ENCODE assay signal across 23 cellular contexts in the genomic region with DNA sequence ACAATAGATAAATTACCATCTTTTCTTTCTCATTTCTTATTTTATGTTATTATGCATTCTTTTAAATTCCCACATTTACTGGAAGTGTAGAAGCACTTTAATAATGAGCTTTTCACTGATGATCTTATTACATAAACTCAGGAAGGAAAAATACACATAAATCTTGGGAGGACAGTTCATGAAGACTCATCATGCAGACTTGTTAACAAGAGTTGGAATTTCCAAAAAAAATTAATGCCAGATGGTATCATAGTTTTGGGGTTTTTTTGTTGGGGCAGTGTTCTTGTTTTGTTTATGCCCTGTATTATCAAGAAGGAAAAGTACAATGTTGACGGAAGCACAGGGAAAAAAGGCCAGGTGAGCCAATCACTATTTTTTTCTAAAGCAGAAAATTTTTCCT. TPM values are rescaled to one million over a fixed set of nuclear protein-coding genes. Genes with fewer than 3 reads are reported as not detected.
DNase-seq lines count a peak whose midpoint lies in the region; ATAC-seq, FAIRE-seq and TF ChIP-seq lines count a peak whose summit lies in the region.
"Had no signal": no experiment of that assay in that cellular context is flagged by ENCODE, and none has a peak within 500 bp of the region (broad histone marks: within the 10 kb centered on the region; RNA-seq: fewer than 3 reads in every experiment).

No MANE protein-coding gene starts in this region.

- H3K79me2 ChIP-seq in astrocyte (ENCODE audit: insufficient read depth, low read length) (no peaks in the 10 kb centered on the region), keratinocyte (ENCODE audit: control insufficient read depth, insufficient read depth, low read length) (peaks cover 5% of the 10 kb centered on the region), PC-9 (ENCODE audit: low read depth) (no peaks in the 10 kb centered on the region)

- H3K27ac ChIP-seq in astrocyte (ENCODE audit: low read depth, low read length) (no peak overlapping the region), keratinocyte (ENCODE audit: control insufficient read depth, insufficient read depth, low read length) (peak overlapping the region; percentile 16), PC-9 (no peak overlapping the region)
- H3K27ac ChIP-seq: ascending aorta, esophagus muscularis mucosa, left lung, psoas muscle had no signal

- H3K36me3 ChIP-seq in astrocyte (ENCODE audit: insufficient read depth, low read length) (peaks cover 19% of the 10 kb centered on the region), keratinocyte (ENCODE audit: control insufficient read depth in 2 of 2, extremely low read depth in 1 of 2, insufficient read depth in 2 of 2, low read length in 2 of 2) (peaks cover 13 to 17% of the 10 kb centered on the region in 2 experiments), PC-9 (ENCODE audit: low read depth) (peaks cover 17% of the 10 kb centered on the region; the same call in 1 of the 2 replicates)

- peak; percentile 1 for DNase-seq in AG09319 (ENCODE audit: extremely low read depth, low read depth)
- peak; percentile 37 for DNase-seq in GM04503 (ENCODE audit: low read depth)
- peak; percentile 8 for DNase-seq in astrocyte (ENCODE audit: low read depth)
- DNase-seq in keratinocyte (ENCODE audit: low read depth, low spot score): no peak
- DNase-seq in medulla oblongata (ENCODE audit: extremely low spot score): no peak
- DNase-seq in PC-9: no peak
- DNase-seq in activated CD8-positive, alpha-beta memory T cell treated with anti-CD3 and anti-CD28 coated beads, Interleukin-2, amount 50 U/mL, for 4 hours: no peak
- DNase-seq: activated CD4-positive, CD25-positive, alpha-beta regulatory T cell treated with anti-CD3 and anti-CD28 coated beads, Interleukin-2, amount 50 U/mL, for 72 hours; activated naive CD4-positive, alpha-beta T cell treated with anti-CD3 and anti-CD28 coated beads, Interleukin-2, amount 10 ng/mL, durations not matched to agents 7 days and 5 days; activated T-cell treated with anti-CD3 and anti-CD28 coated beads, Interleukin-2, amount 50 U/mL, for 24 hours; CD8-positive, alpha-beta T cell; DMS153; effector CD4-positive, alpha-beta T cell; GDM1; left lung; NCI-H1694; NCI-H748 treated with DMSO at 0.1 percent for 48 hours; psoas muscle had no signal

- H3K4me1 ChIP-seq in astrocyte (ENCODE audit: insufficient read depth, low read length) (no peaks in the 10 kb centered on the region), keratinocyte (ENCODE audit: control insufficient read depth, extremely low read depth, insufficient read depth, low read length) (peaks cover 28% of the 10 kb centered on the region), PC-9 (replicated peaks; ENCODE audit: insufficient read depth) (no peaks in the 10 kb centered on the region)
- H3K4me1 ChIP-seq: ascending aorta, esophagus muscularis mucosa had no signal

- H3K4me2 ChIP-seq in astrocyte (ENCODE audit: low read length) (no peak overlapping the region), keratinocyte (ENCODE audit: control insufficient read depth, extremely low read depth, insufficient read depth, low read depth, low read length) (no peak overlapping the region), PC-9 (no peak overlapping the region)

- POLR2A ChIA-PET in PC-9 (lab: Charles Lee; ENCODE audit: unreplicated experiment): no interaction called here

- TF ChIP-seq CTCF in AG09319 (IDR thresholded peaks at IDR 0.05; ENCODE audit: low read depth, low read length) (no peak), astrocyte (IDR thresholded peaks at IDR 0.05; ENCODE audit: insufficient read depth, low read depth, low read length) (no peak), keratinocyte (optimal IDR thresholded peaks at IDR 0.05 in 1 of 3, IDR thresholded peaks at IDR 0.05 in 1 of 3, conservative IDR thresholded peaks at IDR 0.05 in 1 of 3; ENCODE audit: extremely low read depth in 1 of 3, insufficient read depth in 2 of 3, low read length in 3 of 3) (no peak), PC-9 (conservative IDR thresholded peaks at IDR 0.05) (no peak)

- peak overlapping the region; percentile 81 for H3K27ac Mint-ChIP-seq in astrocyte (ENCODE audit: unreplicated experiment)
- H3K27ac Mint-ChIP-seq: activated naive CD4-positive, alpha-beta T cell treated with anti-CD3 and anti-CD28 coated beads, Interleukin-2, amount 10 ng/mL, durations not matched to agents 7 days and 5 days; activated T-cell treated with anti-CD3 and anti-CD28 coated beads, Interleukin-2, amount 50 U/mL, for 24 hours; CD8-positive, alpha-beta T cell had no signal

- peaks cover 3% of the 10 kb centered on the region for H3K36me3 Mint-ChIP-seq in astrocyte (ENCODE audit: low read depth, unreplicated experiment)

- no peaks in the 10 kb centered on the region for H3K27me3 Mint-ChIP-seq in astrocyte (ENCODE audit: low read depth, unreplicated experiment)
- H3K27me3 Mint-ChIP-seq: activated naive CD4-positive, alpha-beta T cell treated with anti-CD3 and anti-CD28 coated beads, Interleukin-2, amount 10 ng/mL, durations not matched to agents 7 days and 5 days; activated T-cell treated with anti-CD3 and anti-CD28 coated beads, Interleukin-2, amount 50 U/mL, for 24 hours had no signal

- dilution Hi-C loops in keratinocyte (cut with MboI; ENCODE audit: extremely low pct_ligation_motif_present, low sequenced_read_pairs): no loop called here

- H3K4me1 Mint-ChIP-seq in astrocyte (ENCODE audit: low read depth, unreplicated experiment): peaks cover 22% of the 10 kb centered on the region
- H3K4me1 Mint-ChIP-seq: activated naive CD4-positive, alpha-beta T cell treated with anti-CD3 and anti-CD28 coated beads, Interleukin-2, amount 10 ng/mL, durations not matched to agents 7 days and 5 days had no signal

- no peak overlapping the region for H3K4me3 ChIP-seq in astrocyte (ENCODE audit: insufficient read depth, low read depth, low read length)
- H3K4me3 ChIP-seq in keratinocyte (ENCODE audit: control insufficient read depth in 2 of 3, extremely low read depth in 1 of 3, insufficient read depth in 2 of 3, low read depth in 1 of 3, low read length in 3 of 3): no peak overlapping the region
- H3K4me3 ChIP-seq in PC-9: no peak overlapping the region
- H3K4me3 ChIP-seq: ascending aorta, esophagus muscularis mucosa, GM12878, left lung, psoas muscle had no signal

- no peaks in the 10 kb centered on the region for H3K9me3 Mint-ChIP-seq in astrocyte (ENCODE audit: unreplicated experiment)
- H3K9me3 Mint-ChIP-seq: activated naive CD4-positive, alpha-beta T cell treated with anti-CD3 and anti-CD28 coated beads, Interleukin-2, amount 10 ng/mL, durations not matched to agents 7 days and 5 days; activated T-cell treated with anti-CD3 and anti-CD28 coated beads, Interleukin-2, amount 50 U/mL, for 24 hours; CD8-positive, alpha-beta T cell had no signal

- H3K9me3 ChIP-seq in astrocyte (ENCODE audit: insufficient read depth, low read depth, low read length): no peaks in the 10 kb centered on the region
- no peaks in the 10 kb centered on the region for H3K9me3 ChIP-seq in keratinocyte (ENCODE audit: control insufficient read depth, low read depth, low read length)
- no peaks in the 10 kb centered on the region for H3K9me3 ChIP-seq in PC-9 (ENCODE audit: insufficient read depth, low read depth)
- H3K9me3 ChIP-seq: ascending aorta, esophagus muscularis mucosa, left lung, psoas muscle had no signal

- H3K9me2 ChIP-seq in PC-9 (ENCODE audit: insufficient read depth): no peaks in the 10 kb centered on the region

- BruUV-seq in PC-9 (replicated peaks; lab: Mats Ljungman, UMichigan): no TSS peak

- FAIRE-seq in astrocyte (lab: Jason Lieb, UNC) (no peak), keratinocyte (lab: Jason Lieb, UNC) (no peak)
- FAIRE-seq: GM12878, HTR-8/SVneo had no signal

- H3K4me3 Mint-ChIP-seq in astrocyte (ENCODE audit: unreplicated experiment): peak overlapping the region; percentile 41
- H3K4me3 Mint-ChIP-seq: activated naive CD4-positive, alpha-beta T cell treated with anti-CD3 and anti-CD28 coated beads, Interleukin-2, amount 10 ng/mL, durations not matched to agents 7 days and 5 days; activated T-cell treated with anti-CD3 and anti-CD28 coated beads, Interleukin-2, amount 50 U/mL, for 24 hours; CD8-positive, alpha-beta T cell had no signal

- H4K20me1 ChIP-seq in astrocyte (ENCODE audit: insufficient read depth, low read length): peaks cover 6% of the 10 kb centered on the region
- H4K20me1 ChIP-seq in keratinocyte (ENCODE audit: control insufficient read depth, extremely low read depth, insufficient read depth, low read length): no peaks in the 10 kb centered on the region
- no peaks in the 10 kb centered on the region for H4K20me1 ChIP-seq in PC-9 (ENCODE audit: insufficient read depth)

- intact Hi-C loops in PC-9 (cut with micrococcal nuclease; ENCODE audit: unreplicated experiment): no loop called here

- no peaks in the 10 kb centered on the region for H3K9me1 ChIP-seq in keratinocyte (ENCODE audit: control insufficient read depth, extremely low read depth, insufficient read depth, low read length)

- ATAC-seq in HG03280 (IDR thresholded peaks at IDR 0.05; ENCODE audit: unreplicated experiment): no peak
- ATAC-seq: CD8-positive, alpha-beta T cell; GM12878; left lung; psoas muscle had no signal

- H2AFZ ChIP-seq in astrocyte (ENCODE audit: low read depth, low read length) (no peak overlapping the region), keratinocyte (ENCODE audit: control insufficient read depth, low read length) (no peak overlapping the region), PC-9 (no peak overlapping the region)

- CTCF ChIA-PET in PC-9 (lab: Charles Lee): no interaction called here

- no peaks in the 10 kb centered on the region for H3F3A ChIP-seq in PC-9 (ENCODE audit: insufficient read depth, low read depth)

- H3K27me3 ChIP-seq in astrocyte (ENCODE audit: insufficient read depth, low read length): no peaks in the 10 kb centered on the region
- H3K27me3 ChIP-seq in keratinocyte (ENCODE audit: control insufficient read depth, extremely low read depth, insufficient read depth, low read length): no peaks in the 10 kb centered on the region
- no peaks in the 10 kb centered on the region for H3K27me3 ChIP-seq in PC-9 (ENCODE audit: insufficient read depth, low read depth)
- H3K27me3 ChIP-seq: ascending aorta, esophagus muscularis mucosa, left lung had no signal

- H3K9ac ChIP-seq in astrocyte (ENCODE audit: low read length) (no peak overlapping the region), keratinocyte (ENCODE audit: control insufficient read depth, extremely low read depth, insufficient read depth, low read length) (no peak overlapping the region)

RNA-seq across cellular contexts. Expression of gene CEMIP2, which starts 35.1 kb away (rescaled TPM):
- 137 and 139 TPM in 2 replicates for total RNA-seq in astrocyte
- polyA plus RNA-seq in keratinocyte: 47.7 to 79.4 TPM (median 48.7 TPM) in 3 replicates
- 6.6 TPM for polyA plus RNA-seq in keratinocyte (2011; ENCODE audit: low read depth)
- polyA plus RNA-seq in keratinocyte (2011; cell fraction: cytosol; rRNA removed): 14.1 and 18.0 TPM in 2 replicates
- polyA plus RNA-seq in keratinocyte (2011; cell fraction: nucleus; rRNA removed): 86.9 and 98.3 TPM in 2 replicates
- 15.1 and 38.2 TPM in 2 replicates for polyA plus RNA-seq in keratinocyte (2012; ENCODE audit: low replicate concordance)
- 118 to 163 TPM (median 160 TPM) in 3 replicates for polyA minus RNA-seq in keratinocyte
- polyA minus RNA-seq in keratinocyte (2011; cell fraction: cytosol; rRNA and poly(A)+ RNA removed): 50.1 TPM
- 155 and 264 TPM in 2 replicates for polyA minus RNA-seq in keratinocyte (2011; cell fraction: nucleus; rRNA and poly(A)+ RNA removed)
- 60.7 and 77.0 TPM in 2 replicates for total RNA-seq in PC-9 (2021)

Comparison
In these comparisons a context has a peak if more than half of its experiments do, and no peak if none do; other contexts are left out.
1. DNase-seq: peak in AG09319 (single experiment), GM04503 (single experiment) and astrocyte (single experiment); none in keratinocyte (single experiment), medulla oblongata (single experiment), PC-9 (0 of 2) and activated CD8-positive, alpha-beta memory T cell treated with anti-CD3 and anti-CD28 coated beads, Interleukin-2, amount 50 U/mL, for 4 hours (single experiment).